ENCODE assay signal across 19 cellular contexts in genomic region chr15:61404567-61404966, GRCh38.
DNase-seq lines count a peak whose midpoint lies in the region; ATAC-seq lines count a peak whose summit lies in the region.
"Had no signal": no experiment of that assay in that cellular context is flagged by ENCODE, and none has a peak within 500 bp of the region (broad histone marks: within the 10 kb centered on the region; RNA-seq: fewer than 3 reads in every experiment).

No MANE protein-coding gene starts in this region.

- peak; percentile 13 for DNase-seq in HT1080 (ENCODE audit: low read depth)
- peak; percentile 23 for DNase-seq in RPMI8226
- no peak for DNase-seq in stimulated activated effector memory CD8-positive, alpha-beta T cell treated with anti-CD3 and anti-CD28 coated beads, Interleukin-12 subunit alpha, Interleukin-12 subunit beta, amount 100 ng/mL, for 72 hours (ENCODE audit: low spot score in 2 of 2)
- DNase-seq in NCI-H146 treated with DMSO at 0.1 percent for 48 hours (lab: John Stamatoyannopoulos, UW; ENCODE audit: unreplicated experiment), result no peak
- no peak for DNase-seq in NCI-H446 treated with DMSO at 0.1 percent for 48 hours (lab: John Stamatoyannopoulos, UW)
- no peak for DNase-seq in stimulated activated CD4-positive, alpha-beta T cell treated with anti-CD3 and anti-CD28 coated beads, Interleukin-12 subunit alpha, Interleukin-12 subunit beta, amount 100 ng/mL, for 4 hours
- DNase-seq: Calu3; CD4-positive, alpha-beta memory T cell; DND-41; GM23248; HFFc6; MG63; NCI-H1092 treated with DMSO at 0.1 percent for 48 hours; NCI-H1694 treated with DMSO at 0.1 percent for 48 hours; NCI-H2107; NCI-H2227 treated with DMSO at 0.1 percent for 48 hours; NCI-H526 treated with DMSO at 0.1 percent for 48 hours; SW 1271 had no signal

- H3K4me1 Mint-ChIP-seq in stimulated activated effector memory CD8-positive, alpha-beta T cell treated with anti-CD3 and anti-CD28 coated beads, Interleukin-12 subunit alpha, Interleukin-12 subunit beta, amount 100 ng/mL, for 72 hours, result no peaks in the 10 kb centered on the region
- H3K4me1 Mint-ChIP-seq: CD4-positive, alpha-beta memory T cell had no signal

- peak; percentile 17 for ATAC-seq in esophagus mucosa
- peak; percentile 42 for ATAC-seq in stimulated activated effector memory CD8-positive, alpha-beta T cell treated with anti-CD3 and anti-CD28 coated beads, Interleukin-12 subunit alpha, Interleukin-12 subunit beta, amount 100 ng/mL, for 72 hours

- H3K9me3 Mint-ChIP-seq in stimulated activated effector memory CD8-positive, alpha-beta T cell treated with anti-CD3 and anti-CD28 coated beads, Interleukin-12 subunit alpha, Interleukin-12 subunit beta, amount 100 ng/mL, for 72 hours, result no peaks in the 10 kb centered on the region

- no peak overlapping the region for H3K4me3 Mint-ChIP-seq in stimulated activated effector memory CD8-positive, alpha-beta T cell treated with anti-CD3 and anti-CD28 coated beads, Interleukin-12 subunit alpha, Interleukin-12 subunit beta, amount 100 ng/mL, for 72 hours
- H3K4me3 Mint-ChIP-seq: CD4-positive, alpha-beta memory T cell; HFFc6 had no signal

- H3K36me3 Mint-ChIP-seq in stimulated activated effector memory CD8-positive, alpha-beta T cell treated with anti-CD3 and anti-CD28 coated beads, Interleukin-12 subunit alpha, Interleukin-12 subunit beta, amount 100 ng/mL, for 72 hours, result no peaks in the 10 kb centered on the region
- H3K36me3 Mint-ChIP-seq: CD4-positive, alpha-beta memory T cell had no signal

- no peak overlapping the region for H3K27ac Mint-ChIP-seq in stimulated activated effector memory CD8-positive, alpha-beta T cell treated with anti-CD3 and anti-CD28 coated beads, Interleukin-12 subunit alpha, Interleukin-12 subunit beta, amount 100 ng/mL, for 72 hours
- H3K27ac Mint-ChIP-seq: CD4-positive, alpha-beta memory T cell; HFFc6 had no signal

Comparison
In these comparisons a context has a peak if more than half of its experiments do, and no peak if none do; other contexts are left out.
1. DNase-seq: peak in HT1080 (single experiment) and RPMI8226 (single experiment); none in stimulated activated effector memory CD8-positive, alpha-beta T cell treated with anti-CD3 and anti-CD28 coated beads, Interleukin-12 subunit alpha, Interleukin-12 subunit beta, amount 100 ng/mL, for 72 hours (0 of 2), NCI-H146 treated with DMSO at 0.1 percent for 48 hours (single experiment), NCI-H446 treated with DMSO at 0.1 percent for 48 hours (single experiment) and stimulated activated CD4-positive, alpha-beta T cell treated with anti-CD3 and anti-CD28 coated beads, Interleukin-12 subunit alpha, Interleukin-12 subunit beta, amount 100 ng/mL, for 4 hours (single experiment).